Comparison of ENCODE assay signal across 11 cellular contexts in the genomic region with DNA sequence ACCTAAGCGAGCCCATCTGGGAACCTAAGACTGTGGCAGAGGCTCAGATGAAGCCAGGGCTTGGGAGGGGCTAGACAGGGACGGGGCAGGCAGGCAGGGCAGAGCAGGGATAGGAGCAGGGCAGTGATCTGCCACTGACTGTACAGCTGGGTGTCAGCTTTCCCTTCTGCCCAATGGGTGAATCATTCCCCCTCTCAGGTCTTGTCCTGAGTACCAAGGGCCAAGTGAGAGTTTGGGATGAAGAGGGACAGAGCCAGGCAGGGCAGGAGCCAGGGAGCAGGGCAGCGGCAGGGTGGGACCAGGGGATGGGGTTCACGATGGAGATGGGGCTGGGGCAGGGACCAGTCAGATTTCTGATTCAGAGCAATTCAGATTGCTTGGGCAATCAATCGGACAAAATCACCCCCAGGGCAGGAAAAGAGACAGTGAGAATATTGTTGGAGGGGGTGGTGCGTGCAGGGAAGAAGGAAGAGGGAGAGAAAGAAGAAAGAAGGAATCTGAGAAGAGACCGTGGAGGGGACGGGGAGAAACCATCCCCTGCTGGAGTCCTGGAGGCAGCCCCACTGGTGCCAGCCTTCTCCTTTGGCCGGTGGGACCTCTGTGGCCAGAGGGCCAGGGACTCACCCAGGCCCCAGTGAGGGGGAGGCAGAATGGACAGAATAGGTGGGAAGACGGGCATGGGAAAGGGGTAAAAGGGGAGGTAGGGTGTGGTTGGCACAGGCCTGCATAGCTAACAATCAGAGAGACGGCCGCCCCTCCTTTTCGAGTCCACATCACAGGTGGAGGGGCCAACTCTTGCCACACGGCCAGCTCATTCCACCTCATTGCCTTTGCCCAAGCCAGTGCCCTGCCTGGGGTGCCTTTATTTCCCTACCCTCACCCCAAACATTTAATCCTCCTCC. TPM values are rescaled to one million over a fixed set of nuclear protein-coding genes. Genes with fewer than 3 reads are reported as not detected.
DNase-seq lines count a peak whose midpoint lies in the region; ATAC-seq and TF ChIP-seq lines count a peak whose summit lies in the region.
"Had no signal": no experiment of that assay in that cellular context is flagged by ENCODE, and none has a peak within 500 bp of the region (broad histone marks: within the 10 kb centered on the region; RNA-seq: fewer than 3 reads in every experiment).

No MANE protein-coding gene starts in this region.

- TF ChIP-seq POLR2A in breast epithelium (IDR thresholded peaks at IDR 0.05), result no peak

- H3K36me3 Mint-ChIP-seq in MCF 10A (ENCODE audit: insufficient read depth, unreplicated experiment) (peaks cover 6% of the 10 kb centered on the region), type B pancreatic cell (no peaks in the 10 kb centered on the region)
- H3K36me3 Mint-ChIP-seq: immature natural killer cell had no signal

- H3K4me3 ChIP-seq in breast epithelium (no peak overlapping the region), RWPE2 (ENCODE audit: severe bottlenecking) (no peak overlapping the region), fibroblast of mammary gland (ENCODE audit: control insufficient read depth, low read depth, low read length) (no peak overlapping the region)
- H3K4me3 ChIP-seq: dorsolateral prefrontal cortex, pancreas had no signal

- no TSS peak for BruUV-seq in MCF 10A (replicated peaks; lab: Mats Ljungman, UMichigan)

- H3K9me3 ChIP-seq in breast epithelium, result no peaks in the 10 kb centered on the region
- peaks cover 6% of the 10 kb centered on the region for H3K9me3 ChIP-seq in RWPE2 (ENCODE audit: severe bottlenecking)
- H3K9me3 ChIP-seq: pancreas had no signal

- in situ Hi-C loops in GM13976 (cut with MboI; ENCODE audit: low sequenced_read_pairs, unreplicated experiment), result no loop called here

- H3K4me1 ChIP-seq in breast epithelium (no peaks in the 10 kb centered on the region), RWPE2 (ENCODE audit: insufficient read depth, poor library complexity, severe bottlenecking) (peaks cover 34% of the 10 kb centered on the region)

- TF ChIP-seq CTCF in MCF 10A (IDR thresholded peaks at IDR 0.05; ENCODE audit: unreplicated experiment) (no peak), breast epithelium (IDR thresholded peaks at IDR 0.05) (no peak), RWPE2 (IDR thresholded peaks at IDR 0.05; ENCODE audit: poor library complexity, severe bottlenecking) (no peak), fibroblast of mammary gland (conservative IDR thresholded peaks at IDR 0.05; ENCODE audit: control insufficient read depth, insufficient read depth, low read depth, low read length) (no peak), type B pancreatic cell (conservative IDR thresholded peaks at IDR 0.05) (no peak), GM10266 (IDR thresholded peaks at IDR 0.05; ENCODE audit: control insufficient read depth, insufficient read depth, low read depth, missing control alignments) (no peak), GM13976 (IDR thresholded peaks at IDR 0.05; ENCODE audit: borderline replicate concordance, control extremely low read depth, extremely low read depth, insufficient read depth, missing control alignments) (no peak)

- DNase-seq in MCF 10A (ENCODE audit: unreplicated experiment), result peak; percentile 79
- DNase-seq in breast epithelium (ENCODE audit: low spot score in 2 of 2), result no peak
- no peak for DNase-seq in RWPE2 (ENCODE audit: low spot score)
- DNase-seq in fibroblast of mammary gland (ENCODE audit: low read depth), result peak; percentile 83
- DNase-seq in type B pancreatic cell (ENCODE audit: extremely low spot score, unreplicated experiment), result no peak
- no peak for DNase-seq in GM10266 (ENCODE audit: extremely low spot score)
- no peak for DNase-seq in GM13976 (ENCODE audit: low spot score)
- no peak for DNase-seq in NCI-H1417 treated with DMSO at 0.1 percent for 48 hours (lab: John Stamatoyannopoulos, UW)
- DNase-seq: immature natural killer cell had no signal

- POLR2A ChIA-PET in MCF 10A (lab: Yijun Ruan, JAX), result interaction anchor here (0.7 kb wide), 1 partner anchor 263 kb away, joined by 3 read pairs; no protein-coding TSS in a partner anchor

- H3K27ac Mint-ChIP-seq in MCF 10A (ENCODE audit: low read depth, unreplicated experiment) (peak overlapping the region; percentile 80), type B pancreatic cell (peak overlapping the region; percentile 42)
- H3K27ac Mint-ChIP-seq: immature natural killer cell had no signal

- H3K4me3 Mint-ChIP-seq in MCF 10A (ENCODE audit: unreplicated experiment) (no peak overlapping the region), type B pancreatic cell (no peak overlapping the region)
- H3K4me3 Mint-ChIP-seq: immature natural killer cell had no signal

- H3K27me3 ChIP-seq in breast epithelium, result peaks cover 12 to 70% of the 10 kb centered on the region in 2 donors
- H3K27me3 ChIP-seq in RWPE2 (ENCODE audit: insufficient read depth, poor library complexity, severe bottlenecking), result no peaks in the 10 kb centered on the region

- peak; percentile 15; the same call in 1 of the 3 replicates for ATAC-seq in RWPE2 (ENCODE audit: low read depth)

- CTCF ChIA-PET in MCF 10A (lab: Yijun Ruan, JAX), result interaction anchor here (1.0 to 4.1 kb wide), 6 partner anchors 8 to 159 kb away, joined by 3 to 18 read pairs (median 4); no protein-coding TSS in a partner anchor

- peaks cover 28% of the 10 kb centered on the region for H3K4me1 Mint-ChIP-seq in MCF 10A (ENCODE audit: insufficient read depth, unreplicated experiment)
- H3K4me1 Mint-ChIP-seq in type B pancreatic cell (ENCODE audit: unreplicated experiment), result peaks cover 9% of the 10 kb centered on the region

- no peaks in the 10 kb centered on the region for H3K27me3 Mint-ChIP-seq in MCF 10A (ENCODE audit: insufficient read depth, unreplicated experiment)
- peaks cover 82% of the 10 kb centered on the region for H3K27me3 Mint-ChIP-seq in type B pancreatic cell

- no peaks in the 10 kb centered on the region for H3K36me3 ChIP-seq in breast epithelium
- no peaks in the 10 kb centered on the region for H3K36me3 ChIP-seq in RWPE2 (ENCODE audit: low read depth)
- H3K36me3 ChIP-seq: pancreas had no signal

- H3K27ac ChIP-seq in breast epithelium (no peak overlapping the region), RWPE2 (ENCODE audit: poor library complexity, severe bottlenecking) (peak overlapping the region; percentile 97)
- H3K27ac ChIP-seq: pancreas had no signal

- intact Hi-C loops in MCF 10A (cut with micrococcal nuclease), result no loop called here
- intact Hi-C loops in breast epithelium (cut with DNase I; ENCODE audit: low total_unique reads), result no loop called here

- no peaks in the 10 kb centered on the region for H3K9me3 Mint-ChIP-seq in MCF 10A (ENCODE audit: unreplicated experiment)
- H3K9me3 Mint-ChIP-seq in type B pancreatic cell, result no peaks in the 10 kb centered on the region
- H3K9me3 Mint-ChIP-seq: immature natural killer cell had no signal

RNA-seq across cellular contexts. Expression of gene CYTH4, which starts 47.2 kb away (rescaled TPM):
- total RNA-seq in MCF 10A (2022), result 0.22 TPM in 1 of 2 replicates, not detected in the other
- 10 to 100 TPM in 2 of 3 donors, 1 to 10 TPM in 1; 6.9 to 25.1 (median 10.5) TPM for total RNA-seq in breast epithelium
- not detected in 2 replicates for total RNA-seq in type B pancreatic cell (ENCODE audit: low replicate concordance)

Comparison
In these comparisons a context has a peak if more than half of its experiments do, and no peak if none do; other contexts are left out.
1. DNase-seq: peak in MCF 10A (single experiment) and fibroblast of mammary gland (single experiment); none in breast epithelium (0 of 2), RWPE2 (single experiment), type B pancreatic cell (single experiment), GM10266 (single experiment), GM13976 (single experiment) and NCI-H1417 treated with DMSO at 0.1 percent for 48 hours (single experiment).